ENCODE assay signal across 20 cellular contexts in the genomic region with DNA sequence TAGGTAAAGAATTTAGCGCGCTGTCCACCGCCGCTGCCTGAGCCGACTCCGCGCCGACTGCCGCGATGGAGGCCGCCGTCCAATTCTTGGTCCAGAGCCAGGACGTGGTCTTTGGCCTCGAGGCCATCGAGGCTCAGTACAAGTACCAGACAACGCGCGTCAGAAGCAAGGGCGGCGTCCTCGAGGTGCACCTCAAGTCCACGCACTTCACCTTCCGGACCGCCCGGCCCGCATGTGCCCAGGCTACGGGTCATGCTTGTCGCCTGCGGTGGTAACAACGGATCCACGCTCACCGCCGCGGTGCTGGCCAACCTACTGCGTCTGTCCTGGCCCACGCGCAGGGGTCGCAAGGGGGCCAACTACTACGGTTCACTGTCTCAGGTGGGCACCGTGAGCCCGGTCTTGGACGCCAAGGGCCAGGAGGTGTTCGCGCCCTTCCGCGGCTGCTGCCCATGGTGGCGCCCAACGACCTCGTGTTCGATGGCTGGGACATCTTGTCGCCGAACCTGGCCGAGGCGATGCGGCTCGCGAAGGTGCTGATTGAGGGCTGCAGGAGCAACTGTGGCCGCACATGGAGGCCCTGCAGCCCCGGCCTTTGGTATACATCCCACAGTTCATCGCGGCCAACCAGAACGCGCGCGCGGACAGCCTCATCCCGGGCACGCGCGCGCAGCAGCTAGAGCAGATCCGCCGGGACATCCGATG.
DNase-seq lines count a peak whose midpoint lies in the region; ATAC-seq, FAIRE-seq and TF ChIP-seq lines count a peak whose summit lies in the region.
"Had no signal": no experiment of that assay in that cellular context is flagged by ENCODE, and none has a peak within 500 bp of the region (broad histone marks: within the 10 kb centered on the region; RNA-seq: fewer than 3 reads in every experiment).

No MANE protein-coding gene starts in this region.

- intact Hi-C loops in kidney (cut with DNase I) (no loop called here), aorta (cut with DNase I) (no loop called here), uterus (cut with DNase I; ENCODE audit: low total_unique reads) (no loop called here)

- DNase-seq in GM06990 (ENCODE audit: extremely low read depth, insufficient read length) = peak; percentile 5
- peak; percentile 29 for DNase-seq in H9
- peak; percentile 75 for DNase-seq in kidney
- no peak for DNase-seq in aorta
- no peak for DNase-seq in uterus
- no peak for DNase-seq in stimulated activated effector memory CD8-positive, alpha-beta T cell treated with anti-CD3 and anti-CD28 coated beads, Interleukin-12 subunit alpha, Interleukin-12 subunit beta, amount 100 ng/mL, for 72 hours (ENCODE audit: low spot score in 2 of 2)
- DNase-seq: CD4-positive, alpha-beta memory T cell; DMS153; DMS79 treated with DMSO at 0.1 percent for 48 hours; EL had no signal

- no peak overlapping the region for H3K4me2 ChIP-seq in H9 (ENCODE audit: insufficient read depth, insufficient read length, low read length)

- no peak for TF ChIP-seq POLR2A in uterus (IDR thresholded peaks at IDR 0.05)

- H2BK20ac ChIP-seq in H9 (ENCODE audit: low read depth, low read length, poor library complexity, severe bottlenecking) = no peak overlapping the region

- no peak overlapping the region for H2AK5ac ChIP-seq in H9 (ENCODE audit: insufficient read length, low read length)

- H3K27ac ChIP-seq in H9 (ENCODE audit: insufficient read length, low read depth, low read length) (no peak overlapping the region), kidney (ENCODE audit: low read depth in 2 of 2, low read length in 2 of 2) (no peak overlapping the region), aorta (ENCODE audit: low read depth in 1 of 2, low read length in 2 of 2) (no peak overlapping the region), uterus (no peak overlapping the region)
- H3K27ac ChIP-seq: C4-2B, HL-60 had no signal

- peak; percentile 36 for ATAC-seq in aorta (ENCODE audit: low FRiP score)
- no peak for ATAC-seq in esophagus mucosa
- ATAC-seq in stimulated activated effector memory CD8-positive, alpha-beta T cell treated with anti-CD3 and anti-CD28 coated beads, Interleukin-12 subunit alpha, Interleukin-12 subunit beta, amount 100 ng/mL, for 72 hours = no peak
- ATAC-seq: HCT116 had no signal

- no peaks in the 10 kb centered on the region for H3K36me3 Mint-ChIP-seq in H9 (ENCODE audit: insufficient read depth in 1 of 3, low read depth in 3 of 3)
- no peaks in the 10 kb centered on the region for H3K36me3 Mint-ChIP-seq in stimulated activated effector memory CD8-positive, alpha-beta T cell treated with anti-CD3 and anti-CD28 coated beads, Interleukin-12 subunit alpha, Interleukin-12 subunit beta, amount 100 ng/mL, for 72 hours
- H3K36me3 Mint-ChIP-seq: CD4-positive, alpha-beta memory T cell had no signal

- H4K20me1 ChIP-seq in H9 (ENCODE audit: control insufficient read depth, insufficient read depth, insufficient read length) = no peaks in the 10 kb centered on the region

- H3K79me2 ChIP-seq in H9 (ENCODE audit: insufficient read depth, low read length) = no peaks in the 10 kb centered on the region

- H3K56ac ChIP-seq in H9 (ENCODE audit: insufficient read length, low read depth, low read length) = no peak overlapping the region

- no peak for FAIRE-seq in kidney (lab: Jason Lieb, UNC)
- FAIRE-seq: A204.1, G401.6, GM12892, GM19239, H1 had no signal

- H4K8ac ChIP-seq in H9 (replicated peaks; ENCODE audit: insufficient read length, low read depth, low read length) = no peak overlapping the region

- no peak overlapping the region for H3K4me3 Mint-ChIP-seq in H9
- H3K4me3 Mint-ChIP-seq in stimulated activated effector memory CD8-positive, alpha-beta T cell treated with anti-CD3 and anti-CD28 coated beads, Interleukin-12 subunit alpha, Interleukin-12 subunit beta, amount 100 ng/mL, for 72 hours = no peak overlapping the region
- H3K4me3 Mint-ChIP-seq: B cell; CD4-positive, alpha-beta memory T cell had no signal

- H3K36me3 ChIP-seq in GM06990 (ENCODE audit: control insufficient read depth, insufficient read depth, low read length) = no peaks in the 10 kb centered on the region
- no peaks in the 10 kb centered on the region for H3K36me3 ChIP-seq in kidney (ENCODE audit: control insufficient read depth in 1 of 2, insufficient read depth in 2 of 2, low read length in 2 of 2)
- no peaks in the 10 kb centered on the region for H3K36me3 ChIP-seq in aorta (ENCODE audit: control insufficient read depth in 1 of 2, insufficient read depth in 2 of 2, low read length in 1 of 2)
- H3K36me3 ChIP-seq in uterus = no peaks in the 10 kb centered on the region

- no peak overlapping the region for H4K5ac ChIP-seq in H9 (ENCODE audit: insufficient read length, low read depth, low read length)

- no CpG with 5 or more reads among the region's 74 CpGs for WGBS in H9 (ENCODE audit: extremely low coverage, insufficient read length, low lambda C conversion rate)
- WGBS in aorta, 2 donors = 95 to 97% methylated on average over 74 of the region's 74 CpGs

- H3K23ac ChIP-seq in H9 (ENCODE audit: insufficient read length, low read depth, low read length) = no peak overlapping the region

- H2BK12ac ChIP-seq in H9 (ENCODE audit: insufficient read length, low read depth, low read length) = no peak overlapping the region

- no peaks in the 10 kb centered on the region for H3K23me2 ChIP-seq in H9 (ENCODE audit: insufficient read length, low read depth, low read length, poor library complexity, severe bottlenecking)

- H3K27ac Mint-ChIP-seq in H9 = peak overlapping the region in 1 of 3 experiments; percentile 18; a peak in 1 of 7 replicates
- H3K27ac Mint-ChIP-seq in stimulated activated effector memory CD8-positive, alpha-beta T cell treated with anti-CD3 and anti-CD28 coated beads, Interleukin-12 subunit alpha, Interleukin-12 subunit beta, amount 100 ng/mL, for 72 hours = no peak overlapping the region
- H3K27ac Mint-ChIP-seq: B cell; CD4-positive, alpha-beta memory T cell had no signal

- H2AFZ ChIP-seq in H9 (ENCODE audit: low read length) = no peak overlapping the region

- H3K4me3 ChIP-seq in GM06990 (replicated peaks; ENCODE audit: low read depth, low read length) (no peak overlapping the region), kidney (ENCODE audit: low read length in 2 of 2) (no peak overlapping the region), aorta (ENCODE audit: low read length in 2 of 2) (no peak overlapping the region), uterus (no peak overlapping the region)

- H3T11ph ChIP-seq in H9 (ENCODE audit: low read length) = no peak overlapping the region

- H3K4me1 Mint-ChIP-seq in H9 = no peaks in the 10 kb centered on the region
- no peaks in the 10 kb centered on the region for H3K4me1 Mint-ChIP-seq in stimulated activated effector memory CD8-positive, alpha-beta T cell treated with anti-CD3 and anti-CD28 coated beads, Interleukin-12 subunit alpha, Interleukin-12 subunit beta, amount 100 ng/mL, for 72 hours
- H3K4me1 Mint-ChIP-seq: B cell; CD4-positive, alpha-beta memory T cell had no signal

- TF ChIP-seq CTCF in GM06990 (IDR thresholded peaks at IDR 0.05; ENCODE audit: insufficient read depth, low read length, poor library complexity, severe bottlenecking) = no peak
- TF ChIP-seq CTCF in H9 (conservative IDR thresholded peaks at IDR 0.05) = no peak
- no peak for TF ChIP-seq CTCF in kidney (IDR thresholded peaks at IDR 0.05; ENCODE audit: borderline replicate concordance, extremely low read depth, insufficient read depth)
- TF ChIP-seq CTCF in uterus (IDR thresholded peaks at IDR 0.05) = no peak

- H3K27me3 ChIP-seq in GM06990 (replicated peaks; ENCODE audit: control insufficient read depth, insufficient read depth, low read length) (no peaks in the 10 kb centered on the region), H9 (ENCODE audit: insufficient read depth, low read length) (no peaks in the 10 kb centered on the region), aorta (ENCODE audit: control insufficient read depth in 1 of 2, insufficient read depth in 2 of 2, low read length in 1 of 2) (no peaks in the 10 kb centered on the region), uterus (no peaks in the 10 kb centered on the region)

- no peak overlapping the region for H3K9ac ChIP-seq in H9 (ENCODE audit: extremely low read depth, insufficient read length, low read length)
- no peak overlapping the region for H3K9ac ChIP-seq in kidney (ENCODE audit: low read length in 2 of 2)

- no peaks in the 10 kb centered on the region for H3K9me3 ChIP-seq in H9 (ENCODE audit: control insufficient read depth, low read depth, low read length)
- peaks cover 0 to 3% of the 10 kb centered on the region in 2 donors for H3K9me3 ChIP-seq in kidney (ENCODE audit: control insufficient read depth in 1 of 2, low read length in 2 of 2)
- H3K9me3 ChIP-seq in aorta (ENCODE audit: control insufficient read depth, low read length) = no peaks in the 10 kb centered on the region
- H3K9me3 ChIP-seq in uterus = no peaks in the 10 kb centered on the region

- no peaks in the 10 kb centered on the region for H3K79me1 ChIP-seq in H9 (ENCODE audit: insufficient read depth, low read depth, low read length, poor library complexity, severe bottlenecking)

- H3K14ac ChIP-seq in H9 (ENCODE audit: insufficient read depth, low read length) = no peak overlapping the region

- H4K91ac ChIP-seq in H9 (ENCODE audit: insufficient read length, low read depth, low read length) = no peak overlapping the region

- H3K4me1 ChIP-seq in H9 (ENCODE audit: insufficient read depth, low read length) (no peaks in the 10 kb centered on the region), kidney (ENCODE audit: control insufficient read depth in 1 of 2, insufficient read depth in 1 of 2, low read depth in 1 of 2, low read length in 2 of 2) (no peaks in the 10 kb centered on the region), aorta (ENCODE audit: control insufficient read depth in 1 of 2, insufficient read depth in 2 of 2, low read length in 2 of 2) (no peaks in the 10 kb centered on the region), uterus (no peaks in the 10 kb centered on the region)

- H3K18ac ChIP-seq in H9 (ENCODE audit: insufficient read length, low read depth, low read length) = no peak overlapping the region

- peaks cover 2% of the 10 kb centered on the region; the same call in 1 of the 2 replicates for H3K27me3 Mint-ChIP-seq in H9 (ENCODE audit: low read depth)
- H3K27me3 Mint-ChIP-seq: B cell had no signal

- no peak overlapping the region for H3K4ac ChIP-seq in H9 (ENCODE audit: low read depth, low read length)

- H2BK120ac ChIP-seq in H9 (ENCODE audit: low read depth, low read length, poor library complexity, severe bottlenecking) = no peak overlapping the region

- H2BK15ac ChIP-seq in H9 (ENCODE audit: low read depth, low read length) = no peak overlapping the region

- H2BK5ac ChIP-seq in H9 (ENCODE audit: insufficient read length, low read length) = no peak overlapping the region

- no peaks in the 10 kb centered on the region for H3K9me3 Mint-ChIP-seq in H9
- H3K9me3 Mint-ChIP-seq in stimulated activated effector memory CD8-positive, alpha-beta T cell treated with anti-CD3 and anti-CD28 coated beads, Interleukin-12 subunit alpha, Interleukin-12 subunit beta, amount 100 ng/mL, for 72 hours = no peaks in the 10 kb centered on the region

Comparison
In these comparisons a context has a peak if more than half of its experiments do, and no peak if none do; other contexts are left out.
1. DNase-seq: peak in GM06990 (single experiment), H9 (single experiment) and kidney (single experiment); none in aorta (0 of 2), uterus (0 of 2) and stimulated activated effector memory CD8-positive, alpha-beta T cell treated with anti-CD3 and anti-CD28 coated beads, Interleukin-12 subunit alpha, Interleukin-12 subunit beta, amount 100 ng/mL, for 72 hours (0 of 2).